8 cellular contexts compared by ENCODE assay signal in genomic region chr2:181904022-181904632, GRCh38. TPM values are rescaled to one million over a fixed set of nuclear protein-coding genes. Genes with fewer than 3 reads are reported as not detected.
A peak's percentile ranks its signal among the peaks of the same experiment; 100 is the strongest.
DNase-seq lines count a peak whose midpoint lies in the region; ATAC-seq and TF ChIP-seq lines count a peak whose summit lies in the region.

No MANE protein-coding gene starts in this region.

- DNase-seq in NCI-H146 (lab: John Stamatoyannopoulos, UW) (peak; percentile 7), NCI-H146 treated with DMSO at 0.1 percent for 48 hours (lab: John Stamatoyannopoulos, UW; ENCODE audit: unreplicated experiment) (no peak), SK-N-SH (peak; percentile 34), foreskin keratinocyte (no peak), gastrocnemius medialis (no peak), hippocampal formation (lab: John Stamatoyannopoulos, UW) (no peak)

- H3K4me1 ChIP-seq in SK-N-SH (ENCODE audit: control insufficient read depth in 1 of 2, insufficient read depth in 2 of 2, low read depth in 1 of 2, low read length in 1 of 2) = peaks cover 0 to 3% of the 10 kb centered on the region in 2 experiments; a peak in 2 of 4 replicates
- H3K4me1 ChIP-seq in foreskin keratinocyte = peaks cover 12% of the 10 kb centered on the region
- H3K4me1 ChIP-seq in gastrocnemius medialis = peaks cover 0 to 2% of the 10 kb centered on the region in 2 donors

- in situ Hi-C loops in gastrocnemius medialis (cut with MboI; ENCODE audit: low sequenced_read_pairs in 4 of 4) = loop anchor here in 2 of 4 donors (10.0 to 25.0 kb wide), 2 partner anchors 159 to 167 kb away; no protein-coding TSS in a partner anchor

- H3K4me3 ChIP-seq in SK-N-SH (ENCODE audit: low read depth in 2 of 2, low read length in 1 of 2) (no peak overlapping the region; a peak in 1 of 4 replicates), gastrocnemius medialis (no peak overlapping the region)

- peak; percentile 70 for TF ChIP-seq RAD21 in SK-N-SH (IDR thresholded peaks at IDR 0.05; ENCODE audit: low read length)

- no peak for TF ChIP-seq POLR2A in gastrocnemius medialis (IDR thresholded peaks at IDR 0.05)

- H4K20me1 ChIP-seq in SK-N-SH (ENCODE audit: insufficient read depth) = no peaks in the 10 kb centered on the region; the same call in 1 of the 2 replicates

- peak overlapping the region; percentile 14; a peak in 1 of 4 replicates for H3K27ac ChIP-seq in SK-N-SH (ENCODE audit: low read depth in 2 of 2, low read length in 1 of 2)
- H3K27ac ChIP-seq in foreskin keratinocyte = peak overlapping the region; percentile 23
- no peak overlapping the region for H3K27ac ChIP-seq in gastrocnemius medialis

- ATAC-seq in HG02885 (IDR thresholded peaks at IDR 0.05; ENCODE audit: poor library complexity, unreplicated experiment) (peak; percentile 58), foreskin keratinocyte (peak; percentile 41), gastrocnemius medialis (no peak), GM18861 (IDR thresholded peaks at IDR 0.05; ENCODE audit: unreplicated experiment) (no peak)

- POLR2A ChIA-PET in SK-N-SH (lab: Yijun Ruan, JAX) = no interaction called here

- intact Hi-C loops in gastrocnemius medialis (cut with DNase I; ENCODE audit: low total_unique reads) = no loop called here

- H3K36me3 ChIP-seq in SK-N-SH (replicated peaks in 1 of 2; ENCODE audit: control insufficient read depth in 1 of 2, insufficient read depth in 2 of 2, low read length in 1 of 2) (peaks cover 88 to 95% of the 10 kb centered on the region in 2 experiments), gastrocnemius medialis (peaks cover 0 to 59% of the 10 kb centered on the region in 2 donors)

- no peaks in the 10 kb centered on the region for H3K9me3 ChIP-seq in SK-N-SH
- no peaks in the 10 kb centered on the region for H3K9me3 ChIP-seq in gastrocnemius medialis

- TF ChIP-seq CTCF in SK-N-SH (IDR thresholded peaks at IDR 0.05) (peak; percentile 78), foreskin keratinocyte (conservative IDR thresholded peaks at IDR 0.05) (peak; percentile 69), gastrocnemius medialis (IDR thresholded peaks at IDR 0.05 in 4 of 5, conservative IDR thresholded peaks at IDR 0.05 in 1 of 5) (peak in 3 of 5 experiments; percentile 46 to 55 (median 51))

- peaks cover 64% of the 10 kb centered on the region for H3K79me2 ChIP-seq in SK-N-SH (ENCODE audit: insufficient read depth)

- WGBS in SK-N-SH (ENCODE audit: low lambda C conversion rate) = 24% methylated on average over 2 of the region's 2 CpGs

- TF ChIP-seq EP300 in SK-N-SH (IDR thresholded peaks at IDR 0.05; ENCODE audit: borderline replicate concordance in 1 of 2, low read depth in 1 of 2, low read length in 1 of 2) = no peak

- no peak overlapping the region; the same call in 1 of the 2 replicates for H3K4me2 ChIP-seq in SK-N-SH

- H3F3A ChIP-seq in SK-N-SH (replicated peaks; ENCODE audit: insufficient read depth) = peaks cover 6% of the 10 kb centered on the region

- CTCF ChIA-PET in SK-N-SH (lab: Yijun Ruan, JAX) = interaction anchor here (0.6 to 2.5 kb wide), 40 partner anchors 8 to 1780 kb away, joined by 3 to 20 read pairs (median 4); partner anchors contain the start of gene ITPRID2

- no peak overlapping the region for H2AFZ ChIP-seq in SK-N-SH (ENCODE audit: low read depth)

- H3K27me3 ChIP-seq in SK-N-SH (ENCODE audit: insufficient read depth) = no peaks in the 10 kb centered on the region
- no peaks in the 10 kb centered on the region for H3K27me3 ChIP-seq in foreskin keratinocyte
- no peaks in the 10 kb centered on the region for H3K27me3 ChIP-seq in gastrocnemius medialis

- no peak overlapping the region for H3K9ac ChIP-seq in SK-N-SH

- H3K9me2 ChIP-seq in SK-N-SH = no peaks in the 10 kb centered on the region

TF ChIP-seq in SK-N-SH, 30 proteins besides CTCF, POLR2A, EP300 and RAD21:
- TF ChIP-seq SMC3 (IDR thresholded peaks at IDR 0.05; ENCODE audit: low read depth, low read length) (peak; percentile 62), TEAD4 (IDR thresholded peaks at IDR 0.05; ENCODE audit: borderline replicate concordance, insufficient read depth) (no peak), SIN3A (IDR thresholded peaks at IDR 0.05; ENCODE audit: borderline replicate concordance, low read depth, low read length) (no peak), YY1 (IDR thresholded peaks at IDR 0.05; ENCODE audit: low read depth) (no peak)

RNA-seq across cellular contexts. Expression of gene ITPRID2, which starts 12.6 kb away (rescaled TPM):
- 41.9 and 53.1 TPM in 2 replicates for polyA plus RNA-seq in SK-N-SH (2012; rRNA removed)
- 47.6 and 51.2 TPM in 2 replicates for polyA plus RNA-seq in SK-N-SH (2012; cell fraction: cytosol; rRNA removed)
- 76.3 and 107 TPM in 2 replicates for polyA plus RNA-seq in SK-N-SH (2012; cell fraction: nucleus; rRNA removed)
- total RNA-seq in foreskin keratinocyte = 176 and 193 TPM in 2 replicates
- polyA plus RNA-seq in foreskin keratinocyte = 52.5 and 58.9 TPM in 2 replicates
- total RNA-seq in gastrocnemius medialis = 10 to 100 TPM; 38.7 to 91.9 (median 42.5) TPM

Comparison
In these comparisons a context has a peak if more than half of its experiments do, and no peak if none do; other contexts are left out.
1. DNase-seq: peak in NCI-H146 (single experiment) and SK-N-SH (single experiment); none in NCI-H146 treated with DMSO at 0.1 percent for 48 hours (single experiment), foreskin keratinocyte (0 of 2), gastrocnemius medialis (0 of 2) and hippocampal formation (0 of 2).
2. ATAC-seq: peak in HG02885 (single experiment) and foreskin keratinocyte (single experiment); none in gastrocnemius medialis (0 of 2) and GM18861 (single experiment).
3. H3K27ac ChIP-seq: peak in SK-N-SH (2 of 2) and foreskin keratinocyte (single experiment); none in gastrocnemius medialis (0 of 4).
4. Peak in every context shown above with its lines, with median percentiles within 50 percentile points of each other: CTCF ChIP-seq.